Comparison of ENCODE assay signal across 8 cellular contexts in the genomic region with DNA sequence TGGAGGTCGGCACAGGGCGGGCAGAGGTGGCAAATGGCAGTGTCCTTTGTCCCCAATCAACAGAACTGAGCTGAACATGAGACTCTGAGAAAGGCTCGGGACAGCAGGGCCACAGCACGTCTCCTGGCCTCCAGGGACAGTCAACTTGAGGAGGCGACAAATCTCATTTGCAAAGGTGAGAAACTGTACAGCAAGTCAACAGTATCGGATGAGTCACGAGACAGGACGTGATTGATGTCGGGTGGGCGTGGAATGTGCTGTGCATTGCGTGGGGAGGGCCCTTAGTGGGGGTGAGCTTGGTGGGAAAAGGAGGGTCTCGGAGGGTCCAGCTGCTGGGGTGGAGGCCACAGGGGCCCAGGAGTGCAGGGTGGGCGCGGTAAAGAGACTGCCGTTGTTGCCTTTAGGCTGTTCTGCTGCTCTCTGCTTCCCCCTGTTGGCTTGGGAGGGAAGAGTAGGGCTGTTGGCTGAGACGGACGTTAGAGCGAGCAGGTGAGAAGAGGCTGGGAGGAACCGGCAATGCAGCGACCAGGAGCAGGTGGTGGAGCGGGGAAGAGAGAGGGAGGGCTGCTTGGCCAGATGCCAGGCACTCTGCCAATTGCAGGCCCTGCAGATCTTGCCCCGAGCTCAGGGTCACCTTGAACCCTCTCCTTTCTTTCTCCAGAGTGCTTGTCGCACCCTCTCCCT.
A peak's percentile ranks its signal among the peaks of the same experiment; 100 is the strongest.
DNase-seq lines count a peak whose midpoint lies in the region; ATAC-seq, FAIRE-seq and TF ChIP-seq lines count a peak whose summit lies in the region.

No MANE protein-coding gene starts in this region.

- no peaks in the 10 kb centered on the region for H3K36me3 Mint-ChIP-seq in Calu3 (ENCODE audit: insufficient read depth, unreplicated experiment)
- peaks cover 18% of the 10 kb centered on the region for H3K36me3 Mint-ChIP-seq in activated T-helper 1 cell treated with anti-CD3 and anti-CD28 coated beads, Interleukin-12 subunit alpha, Interleukin-12 subunit beta, Interleukin-2, Interleukin-4 antibody, amounts not matched to agents 30 ng/mL and 10 ng/mL and 1 ng/mL, durations not matched to agents 14 hours and 24 hours and 36 hours (ENCODE audit: low read depth)

- peak overlapping the region; percentile 55 for H3K27ac Mint-ChIP-seq in Calu3 (ENCODE audit: unreplicated experiment)
- peak overlapping the region; percentile 88 for H3K27ac Mint-ChIP-seq in activated T-helper 1 cell treated with anti-CD3 and anti-CD28 coated beads, Interleukin-12 subunit alpha, Interleukin-12 subunit beta, Interleukin-2, Interleukin-4 antibody, amounts not matched to agents 30 ng/mL and 10 ng/mL and 1 ng/mL, durations not matched to agents 14 hours and 24 hours and 36 hours

- H3K36me3 ChIP-seq in vagina: no peaks in the 10 kb centered on the region

- H3K4me1 ChIP-seq in vagina: peaks cover 58% of the 10 kb centered on the region

- peaks cover 12% of the 10 kb centered on the region for H3K4me1 Mint-ChIP-seq in Calu3 (ENCODE audit: low read depth, unreplicated experiment)
- H3K4me1 Mint-ChIP-seq in activated T-helper 1 cell treated with anti-CD3 and anti-CD28 coated beads, Interleukin-12 subunit alpha, Interleukin-12 subunit beta, Interleukin-2, Interleukin-4 antibody, amounts not matched to agents 30 ng/mL and 10 ng/mL and 1 ng/mL, durations not matched to agents 14 hours and 24 hours and 36 hours (ENCODE audit: low read depth): peaks cover 99% of the 10 kb centered on the region

- H3K27me3 Mint-ChIP-seq in Calu3 (ENCODE audit: unreplicated experiment): peaks cover 46% of the 10 kb centered on the region
- no peaks in the 10 kb centered on the region for H3K27me3 Mint-ChIP-seq in activated T-helper 1 cell treated with anti-CD3 and anti-CD28 coated beads, Interleukin-12 subunit alpha, Interleukin-12 subunit beta, Interleukin-2, Interleukin-4 antibody, amounts not matched to agents 30 ng/mL and 10 ng/mL and 1 ng/mL, durations not matched to agents 14 hours and 24 hours and 36 hours (ENCODE audit: insufficient read depth)

- no peak for FAIRE-seq in HTR-8/SVneo (lab: Jason Lieb, UNC)

- no peaks in the 10 kb centered on the region for H3K9me3 ChIP-seq in vagina

- CTCF ChIA-PET in Calu3 (lab: Charles Lee): no interaction called here

- ATAC-seq in GM21381 (IDR thresholded peaks at IDR 0.05; ENCODE audit: unreplicated experiment): peak; percentile 36

- intact Hi-C loops in Calu3 (cut with micrococcal nuclease; ENCODE audit: unreplicated experiment): loop anchor here (5.0 kb wide), 1 partner anchor 138 kb away; no protein-coding TSS in a partner anchor
- intact Hi-C loops in activated T-helper 1 cell treated with anti-CD3 and anti-CD28 coated beads, Interleukin-12 subunit alpha, Interleukin-12 subunit beta, Interleukin-2, Interleukin-4 antibody, amounts not matched to agents 30 ng/mL and 10 ng/mL and 1 ng/mL, durations not matched to agents 14 hours and 24 hours and 36 hours (cut with micrococcal nuclease): loop anchor here (1.0 to 5.0 kb wide), 9 partner anchors 17 to 648 kb away; partner anchors contain the start of gene PHLPP1
- intact Hi-C loops in vagina (cut with DNase I): no loop called here

- H3K27me3 ChIP-seq in vagina: no peaks in the 10 kb centered on the region

- H3K9me3 Mint-ChIP-seq in Calu3 (ENCODE audit: low read depth, unreplicated experiment): no peaks in the 10 kb centered on the region
- H3K9me3 Mint-ChIP-seq in activated T-helper 1 cell treated with anti-CD3 and anti-CD28 coated beads, Interleukin-12 subunit alpha, Interleukin-12 subunit beta, Interleukin-2, Interleukin-4 antibody, amounts not matched to agents 30 ng/mL and 10 ng/mL and 1 ng/mL, durations not matched to agents 14 hours and 24 hours and 36 hours: no peaks in the 10 kb centered on the region

- peak; percentile 84 for DNase-seq in Calu3
- peak; percentile 12 for DNase-seq in HTR-8/SVneo (ENCODE audit: insufficient read length, low spot score)
- peak; percentile 64 for DNase-seq in NOMO-1 treated with dmso at 0.1 percent for 144 hours (lab: John Stamatoyannopoulos, UW; ENCODE audit: unreplicated experiment)
- DNase-seq in activated T-helper 1 cell treated with anti-CD3 and anti-CD28 coated beads, Interleukin-12 subunit alpha, Interleukin-12 subunit beta, Interleukin-2, Interleukin-4 antibody, amounts not matched to agents 30 ng/mL and 10 ng/mL and 1 ng/mL, durations not matched to agents 14 hours and 24 hours and 36 hours (ENCODE audit: low spot score): peak; percentile 72
- DNase-seq in germinal center (ENCODE audit: low spot score): peak; percentile 78
- peak; percentile 54 for DNase-seq in renal cortical epithelial cell (ENCODE audit: low read depth)
- DNase-seq in vagina (ENCODE audit: extremely low spot score in 2 of 2): peak in 1 of 2 donors; percentile 80

- BruUV-seq in Calu3 (replicated peaks; lab: Mats Ljungman, UMichigan): no TSS peak

- no peak for TF ChIP-seq POLR2A in vagina (IDR thresholded peaks at IDR 0.05)

- H3K27ac ChIP-seq in vagina: peak overlapping the region; percentile 24

- peak overlapping the region in 1 of 2 donors; percentile 27 for H3K4me3 ChIP-seq in vagina

- TF ChIP-seq CTCF in Calu3 (IDR thresholded peaks at IDR 0.05; ENCODE audit: unreplicated experiment) (peak; percentile 90), vagina (IDR thresholded peaks at IDR 0.05) (peak; percentile 5 to 67 (median 57))

- H3K4me3 Mint-ChIP-seq in Calu3 (ENCODE audit: low read depth, unreplicated experiment): peak overlapping the region; percentile 72
- H3K4me3 Mint-ChIP-seq in activated T-helper 1 cell treated with anti-CD3 and anti-CD28 coated beads, Interleukin-12 subunit alpha, Interleukin-12 subunit beta, Interleukin-2, Interleukin-4 antibody, amounts not matched to agents 30 ng/mL and 10 ng/mL and 1 ng/mL, durations not matched to agents 14 hours and 24 hours and 36 hours: peak overlapping the region; percentile 79
